Comparison of ENCODE assay signal across 8 cellular contexts in genomic region chr7:142495301-142495700, GRCh38.
A peak's percentile ranks its signal among the peaks of the same experiment; 100 is the strongest.
DNase-seq lines count a peak whose midpoint lies in the region; ATAC-seq and TF ChIP-seq lines count a peak whose summit lies in the region.
"Not testable (repeated sequence)": the region's sequence is repeated elsewhere in the genome, so short reads cannot be mapped to it uniquely, and the experiment has no call there.

No MANE protein-coding gene starts in this region.

- peak overlapping the region; percentile 67 for H3K27ac Mint-ChIP-seq in activated CD4-positive, alpha-beta T cell treated with anti-CD3 and anti-CD28 coated beads, Interleukin-2, amount 10 ng/mL, durations not matched to agents 24 days and 14 days
- H3K27ac Mint-ChIP-seq in activated naive CD8-positive, alpha-beta T cell treated with anti-CD3 and anti-CD28 coated beads for 36 hours = peak overlapping the region; percentile 63
- H3K27ac Mint-ChIP-seq in stimulated activated naive CD8-positive, alpha-beta T cell treated with anti-CD3 and anti-CD28 coated beads, Interleukin-15, Interleukin-2, amounts not matched to agents 100 ng/mL and 50 ng/mL, for 24 hours = peak overlapping the region; percentile 51

- not testable (repeated sequence) for H2AFZ ChIP-seq in DND-41 (ENCODE audit: low read depth, low read length)

- not testable (repeated sequence) for ATAC-seq in DND-41 (ENCODE audit: insufficient read depth, low read depth)
- peak; percentile 69 for ATAC-seq in sciatic nerve

- not testable (repeated sequence) for H3K36me3 ChIP-seq in DND-41 (ENCODE audit: insufficient read depth, low read length)

- not testable (repeated sequence) for H3K4me3 Mint-ChIP-seq in activated CD4-positive, alpha-beta T cell treated with anti-CD3 and anti-CD28 coated beads, Interleukin-2, amount 10 ng/mL, durations not matched to agents 24 days and 14 days; activated naive CD8-positive, alpha-beta T cell treated with anti-CD3 and anti-CD28 coated beads for 36 hours; stimulated activated naive CD8-positive, alpha-beta T cell treated with anti-CD3 and anti-CD28 coated beads, Interleukin-15, Interleukin-2, amounts not matched to agents 100 ng/mL and 50 ng/mL, for 24 hours

- not testable (repeated sequence) for TF ChIP-seq CTCF in DND-41 (IDR thresholded peaks at IDR 0.05; ENCODE audit: borderline replicate concordance, extremely low read depth, low read length, poor library complexity, severe bottlenecking); astrocyte of the spinal cord (IDR thresholded peaks at IDR 0.05; ENCODE audit: low read depth, low read length); choroid plexus epithelial cell (conservative IDR thresholded peaks at IDR 0.05; ENCODE audit: low read depth, low read length)

- H3K4me2 ChIP-seq in DND-41 (ENCODE audit: insufficient read depth, low read length) = peak overlapping the region; percentile 52; the same call in 1 of the 2 replicates

- in situ Hi-C loops in astrocyte of the spinal cord (cut with HindIII; ENCODE audit: low sequenced_read_pairs) = not testable (repeated sequence)

- H3K27me3 ChIP-seq in DND-41 (ENCODE audit: insufficient read depth, low read length, poor library complexity) = not testable (repeated sequence)

- H4K20me1 ChIP-seq in DND-41 (ENCODE audit: insufficient read depth, low read length) = not testable (repeated sequence)

- not testable (repeated sequence) for H3K9me3 Mint-ChIP-seq in activated CD4-positive, alpha-beta T cell treated with anti-CD3 and anti-CD28 coated beads, Interleukin-2, amount 10 ng/mL, durations not matched to agents 24 days and 14 days; activated naive CD8-positive, alpha-beta T cell treated with anti-CD3 and anti-CD28 coated beads for 36 hours; stimulated activated naive CD8-positive, alpha-beta T cell treated with anti-CD3 and anti-CD28 coated beads, Interleukin-15, Interleukin-2, amounts not matched to agents 100 ng/mL and 50 ng/mL, for 24 hours

- not testable (repeated sequence) for H3K27me3 Mint-ChIP-seq in activated CD4-positive, alpha-beta T cell treated with anti-CD3 and anti-CD28 coated beads, Interleukin-2, amount 10 ng/mL, durations not matched to agents 24 days and 14 days; activated naive CD8-positive, alpha-beta T cell treated with anti-CD3 and anti-CD28 coated beads for 36 hours; stimulated activated naive CD8-positive, alpha-beta T cell treated with anti-CD3 and anti-CD28 coated beads, Interleukin-15, Interleukin-2, amounts not matched to agents 100 ng/mL and 50 ng/mL, for 24 hours

- peaks cover 23% of the 10 kb centered on the region for H3K4me1 Mint-ChIP-seq in activated CD4-positive, alpha-beta T cell treated with anti-CD3 and anti-CD28 coated beads, Interleukin-2, amount 10 ng/mL, durations not matched to agents 24 days and 14 days
- peaks cover 43% of the 10 kb centered on the region for H3K4me1 Mint-ChIP-seq in activated naive CD8-positive, alpha-beta T cell treated with anti-CD3 and anti-CD28 coated beads for 36 hours
- H3K4me1 Mint-ChIP-seq in stimulated activated naive CD8-positive, alpha-beta T cell treated with anti-CD3 and anti-CD28 coated beads, Interleukin-15, Interleukin-2, amounts not matched to agents 100 ng/mL and 50 ng/mL, for 24 hours (ENCODE audit: low read depth) = peaks cover 31% of the 10 kb centered on the region

- DNase-seq in DND-41; activated CD4-positive, alpha-beta T cell treated with anti-CD3 and anti-CD28 coated beads, Interleukin-2, amount 10 ng/mL, durations not matched to agents 24 days and 14 days; activated naive CD8-positive, alpha-beta T cell treated with anti-CD3 and anti-CD28 coated beads for 36 hours; sciatic nerve (ENCODE audit: low spot score): not testable (repeated sequence)
- DNase-seq in LHCN-M2 (ENCODE audit: low read depth) (peak; percentile 32), astrocyte of the spinal cord (ENCODE audit: low read depth, low spot score) (peak; percentile 39), choroid plexus epithelial cell (ENCODE audit: low read depth) (peak; percentile 51)

- not testable (repeated sequence) for H3K36me3 Mint-ChIP-seq in activated CD4-positive, alpha-beta T cell treated with anti-CD3 and anti-CD28 coated beads, Interleukin-2, amount 10 ng/mL, durations not matched to agents 24 days and 14 days (ENCODE audit: low read depth); activated naive CD8-positive, alpha-beta T cell treated with anti-CD3 and anti-CD28 coated beads for 36 hours; stimulated activated naive CD8-positive, alpha-beta T cell treated with anti-CD3 and anti-CD28 coated beads, Interleukin-15, Interleukin-2, amounts not matched to agents 100 ng/mL and 50 ng/mL, for 24 hours (ENCODE audit: low read depth)

- H3K79me2 ChIP-seq in DND-41 (ENCODE audit: insufficient read depth, low read length) = peaks cover 28% of the 10 kb centered on the region

- peaks cover 84% of the 10 kb centered on the region for H3K4me1 ChIP-seq in DND-41 (ENCODE audit: insufficient read depth, low read length)

- intact Hi-C loops in activated CD4-positive, alpha-beta T cell treated with anti-CD3 and anti-CD28 coated beads, Interleukin-2, amount 10 ng/mL, durations not matched to agents 24 days and 14 days (cut with micrococcal nuclease) = loop anchor here (5.0 kb wide), 1 partner anchor 38 kb away; no protein-coding TSS in a partner anchor
- intact Hi-C loops in sciatic nerve (cut with DNase I) = not testable (repeated sequence)

- H3K27ac ChIP-seq in DND-41 (ENCODE audit: low read length) = peak overlapping the region; percentile 99

- peak overlapping the region; percentile 51 for H3K9ac ChIP-seq in DND-41 (ENCODE audit: low read depth, low read length)

- H3K9me3 ChIP-seq in DND-41 (ENCODE audit: insufficient read depth, low read length, severe bottlenecking) = not testable (repeated sequence)

- H3K4me3 ChIP-seq in DND-41 (ENCODE audit: low read depth in 1 of 2, low read length in 2 of 2); astrocyte of the spinal cord (ENCODE audit: low read depth, low read length); choroid plexus epithelial cell (ENCODE audit: low read depth, low read length): not testable (repeated sequence)
